Comparison of ENCODE assay signal across 12 cellular contexts in the genomic region with DNA sequence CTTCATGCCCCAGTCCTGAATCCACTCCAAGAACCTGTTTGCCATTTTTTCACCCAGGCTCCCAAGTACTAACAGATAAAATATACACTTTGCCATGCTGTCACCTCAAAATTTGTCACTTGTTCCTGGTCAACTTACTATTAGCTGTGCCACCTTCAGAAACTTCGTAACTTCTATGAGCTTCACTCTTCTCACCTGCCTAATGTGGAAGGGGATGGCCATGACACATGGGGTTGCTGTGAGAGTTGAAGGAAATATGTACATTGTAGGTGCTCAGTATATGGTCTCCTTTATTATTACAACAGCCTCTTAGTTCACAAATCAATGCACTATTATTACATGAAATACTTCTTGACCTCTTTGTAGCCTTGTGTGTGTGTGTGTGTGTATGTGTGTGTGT. TPM values are rescaled to one million over a fixed set of nuclear protein-coding genes. Genes with fewer than 3 reads are reported as not detected.
DNase-seq lines count a peak whose midpoint lies in the region; ATAC-seq, FAIRE-seq and TF ChIP-seq lines count a peak whose summit lies in the region.
"Had no signal": no experiment of that assay in that cellular context is flagged by ENCODE, and none has a peak within 500 bp of the region (broad histone marks: within the 10 kb centered on the region; RNA-seq: fewer than 3 reads in every experiment).

No MANE protein-coding gene starts in this region.

- H3K9ac ChIP-seq in PC-3 (ENCODE audit: low read length) (peak overlapping the region; percentile 70), kidney (ENCODE audit: low read length in 2 of 2) (no peak overlapping the region)

- H3K27ac ChIP-seq in AG04450 (ENCODE audit: low read depth, low read length) (peak overlapping the region; percentile 31), PC-3 (ENCODE audit: low read length) (peak overlapping the region; percentile 97), foreskin keratinocyte (peak overlapping the region; percentile 86), kidney (ENCODE audit: low read depth in 2 of 2, low read length in 2 of 2) (no peak overlapping the region)
- H3K27ac ChIP-seq: lower lobe of right lung had no signal

- BruUV-seq in PC-3 (replicated peaks; lab: Mats Ljungman, UMichigan), result no TSS peak

- H3F3A ChIP-seq in PC-3 (ENCODE audit: low read length, unreplicated experiment), result peaks cover 4% of the 10 kb centered on the region

- intact Hi-C loops in PC-3 (cut with micrococcal nuclease), result loop anchor here (5.0 kb wide), 2 partner anchors 38 to 237 kb away; no protein-coding TSS in a partner anchor
- intact Hi-C loops in kidney (cut with DNase I), result no loop called here

- H3K27me3 ChIP-seq in AG04450 (ENCODE audit: control insufficient read depth, insufficient read depth, low read length), result no peaks in the 10 kb centered on the region
- H3K27me3 ChIP-seq in PC-3 (ENCODE audit: low read length), result no peaks in the 10 kb centered on the region
- H3K27me3 ChIP-seq in foreskin keratinocyte, result no peaks in the 10 kb centered on the region
- H3K27me3 ChIP-seq: Peyer's patch had no signal

- H3K36me3 ChIP-seq in PC-3 (ENCODE audit: low read depth, low read length), result no peaks in the 10 kb centered on the region
- no peaks in the 10 kb centered on the region for H3K36me3 ChIP-seq in kidney (ENCODE audit: control insufficient read depth in 1 of 2, insufficient read depth in 2 of 2, low read length in 2 of 2)
- H3K36me3 ChIP-seq: lower lobe of right lung, Peyer's patch had no signal

- no peaks in the 10 kb centered on the region for H3K9me2 ChIP-seq in PC-3 (replicated peaks; ENCODE audit: low read length)

- ATAC-seq in GM18907 (IDR thresholded peaks at IDR 0.05; ENCODE audit: unreplicated experiment), result peak; percentile 3
- no peak for ATAC-seq in PC-3
- ATAC-seq in foreskin keratinocyte, result no peak
- ATAC-seq in GM21381 (IDR thresholded peaks at IDR 0.05; ENCODE audit: unreplicated experiment), result no peak
- ATAC-seq: lower lobe of right lung had no signal

- no peak for DNase-seq in AG04450 (ENCODE audit: low read depth, low spot score)
- no peak for DNase-seq in PC-3
- DNase-seq in foreskin keratinocyte, result no peak
- no peak for DNase-seq in kidney
- no peak for DNase-seq in NOMO-1 treated with DMSO at 0.1 percent for 48 hours (lab: John Stamatoyannopoulos, UW; ENCODE audit: unreplicated experiment)
- no peak for DNase-seq in ACHN
- DNase-seq: lower lobe of right lung, NCI-H1694, Peyer's patch had no signal

- TF ChIP-seq CTCF in AG04450 (IDR thresholded peaks at IDR 0.05; ENCODE audit: low read depth, low read length) (no peak), PC-3 (conservative IDR thresholded peaks at IDR 0.05; ENCODE audit: low read depth, low read length) (no peak), foreskin keratinocyte (conservative IDR thresholded peaks at IDR 0.05) (no peak), kidney (IDR thresholded peaks at IDR 0.05; ENCODE audit: borderline replicate concordance, extremely low read depth, insufficient read depth) (no peak)

- CTCF ChIA-PET in AG04450 (lab: Charles Lee) (no interaction called here), PC-3 (lab: Charles Lee) (interaction anchor here (0.6 kb wide), 1 partner anchor 171 kb away, joined by 3 read pairs; no protein-coding TSS in a partner anchor)

- H2AFZ ChIP-seq in PC-3 (ENCODE audit: low read length), result no peak overlapping the region

- POLR2A ChIA-PET in AG04450 (lab: Yijun Ruan, JAX), result interaction anchor here (0.7 kb wide), 1 partner anchor 736 kb away, joined by 3 read pairs; no protein-coding TSS in a partner anchor
- POLR2A ChIA-PET in PC-3 (lab: Charles Lee; ENCODE audit: unreplicated experiment), result interaction anchor here (0.5 kb wide), 1 partner anchor 16 kb away, joined by 11 read pairs; no protein-coding TSS in a partner anchor

- H3K4me3 ChIP-seq in AG04450 (ENCODE audit: low read depth, low read length), result no peak overlapping the region
- H3K4me3 ChIP-seq in PC-3 (ENCODE audit: low read length), result no peak overlapping the region
- no peak overlapping the region for H3K4me3 ChIP-seq in kidney (ENCODE audit: low read length in 2 of 2)
- H3K4me3 ChIP-seq: lower lobe of right lung, Peyer's patch had no signal

- FAIRE-seq in kidney (lab: Jason Lieb, UNC), result no peak
- FAIRE-seq: H1 had no signal

- H3K9me3 ChIP-seq in AG04450 (ENCODE audit: control insufficient read depth, insufficient read depth, low read length) (no peaks in the 10 kb centered on the region), PC-3 (ENCODE audit: low read length) (no peaks in the 10 kb centered on the region), kidney (ENCODE audit: control insufficient read depth in 1 of 2, low read length in 2 of 2) (no peaks in the 10 kb centered on the region)
- H3K9me3 ChIP-seq: lower lobe of right lung, Peyer's patch had no signal

- H3K79me2 ChIP-seq in PC-3 (ENCODE audit: low read length), result no peaks in the 10 kb centered on the region

- in situ Hi-C loops in ACHN (cut with HindIII; ENCODE audit: low pct_ligation_motif_present, low pct_unique_long_range_greater_than_20kb, low sequenced_read_pairs), result no loop called here

- H4K20me1 ChIP-seq in PC-3 (ENCODE audit: low read length), result no peaks in the 10 kb centered on the region

- H3K4me2 ChIP-seq in PC-3 (ENCODE audit: low read length), result peak overlapping the region; percentile 79

- H3K4me1 ChIP-seq in PC-3 (ENCODE audit: insufficient read depth, low read length), result peaks cover 45% of the 10 kb centered on the region
- H3K4me1 ChIP-seq in foreskin keratinocyte, result peaks cover 20% of the 10 kb centered on the region
- H3K4me1 ChIP-seq in kidney (ENCODE audit: control insufficient read depth in 1 of 2, insufficient read depth in 1 of 2, low read depth in 1 of 2, low read length in 2 of 2), result no peaks in the 10 kb centered on the region
- H3K4me1 ChIP-seq: Peyer's patch had no signal

RNA-seq across cellular contexts. Expression of gene TMSB4X, which starts 10.4 kb away (rescaled TPM):
- polyA plus RNA-seq in AG04450 (2011; rRNA removed) (6,551 and 6,856 TPM in 2 replicates), foreskin keratinocyte (2,710 and 4,192 TPM in 2 replicates), kidney (ENCODE audit: insufficient read depth, low read depth, low replicate concordance) (3,432 TPM)
- 2,637 and 2,670 TPM in 2 replicates for polyA minus RNA-seq in AG04450 (2011; rRNA and poly(A)+ RNA removed)
- total RNA-seq in PC-3 (2014; rRNA removed) (1,640 and 2,159 TPM in 2 replicates), foreskin keratinocyte (1,702 and 2,721 TPM in 2 replicates), kidney (2,421 TPM)

RNA-seq across cellular contexts. Expression of gene FAM9C, which starts 59.1 kb away (rescaled TPM):
- polyA plus RNA-seq in AG04450 (2011; rRNA removed) (0.04 TPM in 1 of 2 replicates, not detected in the other), foreskin keratinocyte (not detected in 2 replicates), kidney (ENCODE audit: insufficient read depth, low read depth, low replicate concordance) (not detected)
- not detected in 2 replicates for polyA minus RNA-seq in AG04450 (2011; rRNA and poly(A)+ RNA removed)
- total RNA-seq in PC-3 (2014; rRNA removed) (not detected in 2 replicates), foreskin keratinocyte (not detected in 2 replicates), kidney (not detected)
- total RNA-seq: H1, lower lobe of right lung had no signal
- polyA plus RNA-seq: H1 had no signal

Comparison
In these comparisons a context has a peak if more than half of its experiments do, and no peak if none do; other contexts are left out.
1. H3K27ac ChIP-seq: peak in AG04450 (single experiment), PC-3 (single experiment) and foreskin keratinocyte (single experiment); none in kidney (0 of 2).